In genomic region chr7:73557108-73557396, GRCh38 we compare ENCODE assay signal across 8 cellular contexts. TPM values are rescaled to one million over a fixed set of nuclear protein-coding genes. Genes with fewer than 3 reads are reported as not detected.
A peak's percentile ranks its signal among the peaks of the same experiment; 100 is the strongest.
DNase-seq lines count a peak whose midpoint lies in the region; ATAC-seq and TF ChIP-seq lines count a peak whose summit lies in the region.

No MANE protein-coding gene starts in this region.

- H3K27ac Mint-ChIP-seq in activated B cell treated with CpG ODN at 0.5 μM for 24 hours: peak overlapping the region; percentile 87

- TF ChIP-seq POLR2A in spleen (IDR thresholded peaks at IDR 0.05): no peak

- intact Hi-C loops in activated B cell treated with CpG ODN at 0.5 μM for 24 hours (cut with micrococcal nuclease) (loop anchor here (1.0 to 2.0 kb wide), 6 partner anchors 12 to 728 kb away; partner anchors contain the start of genes ABHD11, BAZ1B, NSUN5 and TBL2), spleen (cut with DNase I; ENCODE audit: low total_unique reads) (no loop called here)

- TF ChIP-seq CTCF in AG04450 (IDR thresholded peaks at IDR 0.05; ENCODE audit: low read depth, low read length) (no peak), activated B cell treated with CpG ODN at 0.5 μM for 24 hours (IDR thresholded peaks at IDR 0.05) (no peak), spleen (IDR thresholded peaks at IDR 0.05 in 8 of 11, conservative IDR thresholded peaks at IDR 0.05 in 3 of 11) (peak in 2 of 11 experiments; percentile 21)

- 0 to 1% (median 0%) methylated on average over 19 to 36 of the region's 36 CpGs; no CpG with 5 or more reads in 1 of the 5 donors for WGBS in spleen, 5 donors

- peaks cover 0 to 31% (median 17%) of the 10 kb centered on the region in 6 donors for H3K36me3 ChIP-seq in spleen

- CTCF ChIA-PET in AG04450 (lab: Charles Lee): no interaction called here
- CTCF ChIA-PET in activated B cell treated with CpG ODN at 0.5 μM for 24 hours (lab: Charles Lee): no interaction called here

- peaks cover 26% of the 10 kb centered on the region for H3K36me3 Mint-ChIP-seq in activated B cell treated with CpG ODN at 0.5 μM for 24 hours (ENCODE audit: low read depth)

- H3K9me3 Mint-ChIP-seq in activated B cell treated with CpG ODN at 0.5 μM for 24 hours: no peaks in the 10 kb centered on the region

- no peaks in the 10 kb centered on the region for H3K27me3 ChIP-seq in AG04450 (ENCODE audit: control insufficient read depth, insufficient read depth, low read length)
- no peaks in the 10 kb centered on the region for H3K27me3 ChIP-seq in spleen (replicated peaks in 1 of 7)

- no peaks in the 10 kb centered on the region for H3K9me3 ChIP-seq in AG04450 (ENCODE audit: control insufficient read depth, insufficient read depth, low read length)
- no peaks in the 10 kb centered on the region for H3K9me3 ChIP-seq in spleen

- no peaks in the 10 kb centered on the region for H3K27me3 Mint-ChIP-seq in activated B cell treated with CpG ODN at 0.5 μM for 24 hours

- H3K4me1 ChIP-seq in spleen: peaks cover 11 to 55% (median 32%) of the 10 kb centered on the region in 6 donors

- H3K4me3 ChIP-seq in AG04450 (ENCODE audit: low read depth, low read length) (peak overlapping the region; percentile 83), spleen (peak overlapping the region; percentile 30 to 77 (median 68))

- POLR2A ChIA-PET in AG04450 (lab: Yijun Ruan, JAX) (interaction anchor here (0.6 to 1.7 kb wide), 7 partner anchors 9 to 399 kb away, joined by 3 to 7 read pairs (median 3); partner anchors contain the start of genes BAZ1B and TBL2), activated B cell treated with CpG ODN at 0.5 μM for 24 hours (lab: Charles Lee) (interaction anchor here (0.6 to 5.8 kb wide), 9 partner anchors 9 to 544 kb away, joined by 3 to 59 read pairs (median 4); partner anchors contain the start of genes ABHD11, BAZ1B and TBL2)

- ATAC-seq in GM18907 (IDR thresholded peaks at IDR 0.05; ENCODE audit: unreplicated experiment) (peak; percentile 87), HG03175 (IDR thresholded peaks at IDR 0.05; ENCODE audit: unreplicated experiment) (peak; percentile 89), activated B cell treated with CpG ODN at 0.5 μM for 24 hours (ENCODE audit: low read depth) (peak; percentile 90)

- H3K4me3 Mint-ChIP-seq in activated B cell treated with CpG ODN at 0.5 μM for 24 hours: peak overlapping the region; percentile 90

- H3K4me1 Mint-ChIP-seq in activated B cell treated with CpG ODN at 0.5 μM for 24 hours: peaks cover 28% of the 10 kb centered on the region

- peak overlapping the region; percentile 89 for H3K27ac ChIP-seq in AG04450 (ENCODE audit: low read depth, low read length)
- H3K27ac ChIP-seq in caudate nucleus (ENCODE audit: low read depth, low read length): peak overlapping the region; percentile 100
- peak overlapping the region; percentile 90 to 100 (median 99) for H3K27ac ChIP-seq in spleen

- peak; percentile 67 for DNase-seq in AG04450 (ENCODE audit: low read depth, low spot score)
- peak; percentile 97 for DNase-seq in NCI-H2227 (lab: John Stamatoyannopoulos, UW; ENCODE audit: unreplicated experiment)
- DNase-seq in activated B cell treated with CpG ODN at 0.5 μM for 24 hours: peak; percentile 87
- peak; percentile 13 to 94 (median 87) for DNase-seq in caudate nucleus (lab: John Stamatoyannopoulos, UW)
- peak; percentile 87 for DNase-seq in inferior parietal cortex (ENCODE audit: extremely low spot score)
- DNase-seq in spleen: peak; percentile 98

RNA-seq across cellular contexts. Expression of gene BCL7B, which starts 0.4 kb away (rescaled TPM):
- polyA plus RNA-seq in AG04450 (2011; rRNA removed) (41.9 and 47.7 TPM in 2 replicates), spleen (10 to 100 TPM; 40.1 to 64.3 (median 43.2) TPM)
- polyA minus RNA-seq in AG04450 (2011; rRNA and poly(A)+ RNA removed): 36.3 and 40.5 TPM in 2 replicates
- total RNA-seq in activated B cell treated with CpG ODN at 0.5 μM for 24 hours (62.0 and 62.6 TPM in 2 replicates), spleen (10 to 100 TPM; 43.6 to 79.2 (median 66.5) TPM)

RNA-seq across cellular contexts. Expression of gene TBL2, which starts 21.3 kb away (rescaled TPM):
- 34.7 and 45.8 TPM in 2 replicates for polyA plus RNA-seq in AG04450 (2011; rRNA removed)
- 68.8 and 106 TPM in 2 replicates for polyA minus RNA-seq in AG04450 (2011; rRNA and poly(A)+ RNA removed)
- 26.1 and 33.5 TPM in 2 replicates for total RNA-seq in activated B cell treated with CpG ODN at 0.5 μM for 24 hours
- total RNA-seq in spleen: 10 to 100 TPM; 20.5 to 31.2 (median 29.3) TPM
- polyA plus RNA-seq in spleen: 10 to 100 TPM in 1 of 3 donors, 1 to 10 TPM in 2; 8.1 to 11.2 (median 9.2) TPM

RNA-seq across cellular contexts. Expression of gene BAZ1B, which starts 35.0 kb away (rescaled TPM):
- 29.0 and 29.7 TPM in 2 replicates for polyA plus RNA-seq in AG04450 (2011; rRNA removed)
- polyA minus RNA-seq in AG04450 (2011; rRNA and poly(A)+ RNA removed): 41.5 and 51.0 TPM in 2 replicates
- total RNA-seq in activated B cell treated with CpG ODN at 0.5 μM for 24 hours: 53.6 and 59.1 TPM in 2 replicates
- 10 to 100 TPM; 47.9 to 61.4 (median 56.4) TPM for total RNA-seq in spleen
- 10 to 100 TPM in 2 of 3 donors, 1 to 10 TPM in 1; 9.2 to 22.3 (median 10.9) TPM for polyA plus RNA-seq in spleen

Comparison
In these comparisons a context has a peak if more than half of its experiments do, and no peak if none do; other contexts are left out.
1. Peak in every context shown above with its lines: DNase-seq, ATAC-seq, H3K4me3 ChIP-seq and H3K27ac ChIP-seq.